In the genomic region with DNA sequence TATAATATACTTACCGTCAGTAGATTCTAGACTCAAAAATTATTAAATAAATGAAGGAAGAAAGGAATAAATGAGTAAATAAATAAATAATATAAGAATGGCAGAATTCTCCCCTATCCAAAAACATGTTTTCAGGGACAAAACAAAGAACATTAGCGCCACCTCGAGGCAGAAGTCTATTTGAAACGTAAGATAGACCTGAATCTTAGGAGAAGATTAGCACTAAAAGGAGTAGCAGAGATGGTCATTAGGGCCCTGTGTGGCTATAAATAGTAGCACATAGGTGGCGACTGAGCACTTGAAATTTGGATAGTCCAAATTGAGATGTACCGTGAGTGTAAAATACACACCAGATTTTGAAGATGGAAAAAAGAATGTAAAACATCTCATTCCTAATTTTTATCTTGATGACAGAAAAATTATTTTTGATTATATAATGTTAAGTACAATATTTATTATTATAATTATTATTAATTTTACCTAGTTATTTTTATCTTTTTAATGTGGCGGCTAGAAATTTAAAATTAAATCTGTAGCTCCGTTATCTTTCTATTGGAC, we compare ENCODE assay signal across 8 cellular contexts.
DNase-seq lines count a peak whose midpoint lies in the region; ATAC-seq and TF ChIP-seq lines count a peak whose summit lies in the region.

No MANE protein-coding gene starts in this region.

- CTCF ChIA-PET in activated naive CD4-positive, alpha-beta T cell treated with anti-CD3 and anti-CD28 coated beads, Interleukin-2, amount 10 ng/mL, durations not matched to agents 7 days and 5 days (lab: Charles Lee), result interaction anchor here (0.6 to 5.1 kb wide), 7 partner anchors 10 to 351 kb away, joined by 3 to 33 read pairs (median 3); no protein-coding TSS in a partner anchor

- no peaks in the 10 kb centered on the region for H3K9me3 Mint-ChIP-seq in activated naive CD4-positive, alpha-beta T cell treated with anti-CD3 and anti-CD28 coated beads, Interleukin-2, amount 10 ng/mL, durations not matched to agents 7 days and 5 days

- no peak overlapping the region for H3K4me3 Mint-ChIP-seq in activated naive CD4-positive, alpha-beta T cell treated with anti-CD3 and anti-CD28 coated beads, Interleukin-2, amount 10 ng/mL, durations not matched to agents 7 days and 5 days

- peaks cover 12% of the 10 kb centered on the region for H3K4me1 Mint-ChIP-seq in activated naive CD4-positive, alpha-beta T cell treated with anti-CD3 and anti-CD28 coated beads, Interleukin-2, amount 10 ng/mL, durations not matched to agents 7 days and 5 days

- DNase-seq in GM03348 (ENCODE audit: low spot score) (peak; percentile 68), Kasumi-1 (lab: John Stamatoyannopoulos, UW) (peak; percentile 98 to 100), OCI-M1 (lab: John Stamatoyannopoulos, UW) (peak; percentile 91), head of caudate nucleus (peak in 39 of 42 donors; percentile 37 to 96 (median 80)), retinal pigment epithelial cell (ENCODE audit: low read depth) (peak; percentile 34)
- DNase-seq in activated naive CD4-positive, alpha-beta T cell treated with anti-CD3 and anti-CD28 coated beads, Interleukin-2, amount 10 ng/mL, durations not matched to agents 7 days and 5 days, result peak; percentile 73
- DNase-seq in central memory CD4-positive, alpha-beta T cell, result no peak

- intact Hi-C loops in head of caudate nucleus (cut with DNase I), result loop anchor here (5.0 kb wide), 1 partner anchor 349 kb away; no protein-coding TSS in a partner anchor

- ATAC-seq in HG02571 (IDR thresholded peaks at IDR 0.05; ENCODE audit: unreplicated experiment), result no peak

- H3K27me3 Mint-ChIP-seq in activated naive CD4-positive, alpha-beta T cell treated with anti-CD3 and anti-CD28 coated beads, Interleukin-2, amount 10 ng/mL, durations not matched to agents 7 days and 5 days, result peaks cover 4% of the 10 kb centered on the region

- H3K4me3 ChIP-seq in retinal pigment epithelial cell (ENCODE audit: low read length), result no peak overlapping the region

- no peaks in the 10 kb centered on the region for H3K36me3 Mint-ChIP-seq in activated naive CD4-positive, alpha-beta T cell treated with anti-CD3 and anti-CD28 coated beads, Interleukin-2, amount 10 ng/mL, durations not matched to agents 7 days and 5 days

- peak; percentile 60 for TF ChIP-seq CTCF in retinal pigment epithelial cell (conservative IDR thresholded peaks at IDR 0.05; ENCODE audit: low read depth, low read length)

- no peak overlapping the region for H3K27ac Mint-ChIP-seq in activated naive CD4-positive, alpha-beta T cell treated with anti-CD3 and anti-CD28 coated beads, Interleukin-2, amount 10 ng/mL, durations not matched to agents 7 days and 5 days
